ENCODE assay signal across 19 cellular contexts in the genomic region with DNA sequence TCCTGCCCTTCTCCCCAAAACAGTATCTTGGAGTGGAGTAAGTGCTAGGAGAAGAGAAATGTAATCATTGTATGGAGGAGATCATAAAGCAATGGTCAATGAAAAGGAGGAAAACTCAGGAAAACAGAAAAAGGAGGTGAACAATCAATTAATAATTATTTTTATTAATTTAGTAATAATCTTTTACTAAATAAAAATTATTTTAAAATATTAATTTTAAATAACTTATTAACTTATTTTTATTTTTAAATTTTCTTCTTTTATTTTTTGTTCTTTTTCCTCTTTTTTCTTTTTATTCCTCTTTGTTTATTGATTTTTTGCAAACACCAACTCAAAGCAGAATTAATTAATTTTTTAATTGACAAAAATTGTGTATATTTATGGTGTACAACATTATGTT.
"Had no signal": no experiment of that assay in that cellular context is flagged by ENCODE, and none has a peak within 500 bp of the region (broad histone marks: within the 10 kb centered on the region; RNA-seq: fewer than 3 reads in every experiment).

No MANE protein-coding gene starts in this region.

- H3K36me3 Mint-ChIP-seq: natural killer cell, type B pancreatic cell had no signal

- H3K79me2 ChIP-seq: hepatocyte, parathyroid adenoma had no signal

- H3K4me2 ChIP-seq: hepatocyte had no signal

- H3K27ac ChIP-seq: dorsolateral prefrontal cortex, epithelial cell of prostate, esophagus muscularis mucosa, gastroesophageal sphincter, hepatocyte, parathyroid adenoma, prostate gland, stomach, vagina had no signal

- H3K4me3 Mint-ChIP-seq: natural killer cell, neural crest cell, type B pancreatic cell had no signal

- DNase-seq: central memory CD4-positive, alpha-beta T cell; cortex of kidney; dorsolateral prefrontal cortex; effector memory CD4-positive, alpha-beta T cell; natural killer cell; retina; stimulated activated CD4-positive, alpha-beta T cell treated with anti-CD3 and anti-CD28 coated beads, Interleukin-12 subunit alpha, Interleukin-12 subunit beta, amount 100 ng/mL, for 4 hours; stimulated activated naive CD4-positive, alpha-beta T cell; stomach; substantia nigra had no signal

- H2AFZ ChIP-seq: hepatocyte, parathyroid adenoma had no signal

- H3K9me3 ChIP-seq: esophagus muscularis mucosa, gastroesophageal sphincter, prostate gland, stomach, vagina had no signal

- H3K4me1 Mint-ChIP-seq: natural killer cell had no signal

- H3K9ac ChIP-seq: parathyroid adenoma had no signal

- H3K4me1 ChIP-seq: esophagus muscularis mucosa, gastroesophageal sphincter, parathyroid adenoma, prostate gland, vagina had no signal

- H3K9me3 Mint-ChIP-seq: natural killer cell, neural crest cell, type B pancreatic cell had no signal

- H3K27me3 ChIP-seq: hepatocyte, vagina had no signal

- H3K27ac Mint-ChIP-seq: natural killer cell, type B pancreatic cell had no signal

- H3K4me3 ChIP-seq: dorsolateral prefrontal cortex, esophagus muscularis mucosa, gastroesophageal sphincter, hepatocyte, prostate gland, stomach, vagina had no signal

- H3K36me3 ChIP-seq: esophagus muscularis mucosa, gastroesophageal sphincter, prostate gland, stomach, vagina had no signal
